Comparison of ENCODE assay signal across 1 cellular context in the genomic region with DNA sequence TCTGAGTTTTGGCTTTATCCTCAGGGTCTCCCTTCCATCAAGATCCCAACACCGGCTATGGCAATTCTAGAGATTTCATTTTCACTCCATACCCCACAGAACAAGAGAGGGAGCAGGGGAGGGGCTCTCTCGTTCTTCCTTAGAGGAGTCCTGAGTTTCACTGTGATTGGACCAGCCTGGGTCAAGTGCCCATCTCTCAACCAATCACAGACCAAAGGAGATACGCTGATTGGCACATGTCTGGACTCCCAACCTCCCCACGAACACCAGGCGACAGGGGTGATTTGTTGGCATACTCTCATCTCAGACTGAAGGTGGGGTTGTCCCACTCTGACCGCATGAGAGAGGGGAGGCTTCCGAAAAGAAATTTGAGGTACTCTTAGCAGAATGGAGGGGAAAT.
TF ChIP-seq lines count a peak whose summit lies in the region.

No MANE protein-coding gene starts in this region.

TF ChIP-seq in A549, 52 proteins besides CTCF, POLR2A, EP300 and RAD21 (continued from another document):
- TF ChIP-seq, protein P1, sequence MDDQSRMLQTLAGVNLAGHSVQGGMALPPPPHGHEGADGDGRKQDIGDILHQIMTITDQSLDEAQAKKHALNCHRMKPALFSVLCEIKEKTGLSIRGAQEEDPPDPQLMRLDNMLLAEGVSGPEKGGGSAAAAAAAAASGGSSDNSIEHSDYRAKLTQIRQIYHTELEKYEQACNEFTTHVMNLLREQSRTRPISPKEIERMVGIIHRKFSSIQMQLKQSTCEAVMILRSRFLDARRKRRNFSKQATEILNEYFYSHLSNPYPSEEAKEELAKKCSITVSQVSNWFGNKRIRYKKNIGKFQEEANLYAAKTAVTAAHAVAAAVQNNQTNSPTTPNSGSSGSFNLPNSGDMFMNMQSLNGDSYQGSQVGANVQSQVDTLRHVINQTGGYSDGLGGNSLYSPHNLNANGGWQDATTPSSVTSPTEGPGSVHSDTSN (IDR thresholded peaks at IDR 0.05), result no peak
- no peak for TF ChIP-seq FOXS1 (CRISPR knock-in tag; IDR thresholded peaks at IDR 0.05)
- TF ChIP-seq TP53 (CRISPR knock-in tag; IDR thresholded peaks at IDR 0.05), result no peak
- TF ChIP-seq ZFP36 (IDR thresholded peaks at IDR 0.05; ENCODE audit: borderline replicate concordance, partially characterized antibody), result no peak
- TF ChIP-seq CBX2 (IDR thresholded peaks at IDR 0.05; ENCODE audit: borderline replicate concordance, low read depth), result no peak
- no peak for TF ChIP-seq NR3C1 (IDR thresholded peaks at IDR 0.05)
- TF ChIP-seq, protein P2, sequence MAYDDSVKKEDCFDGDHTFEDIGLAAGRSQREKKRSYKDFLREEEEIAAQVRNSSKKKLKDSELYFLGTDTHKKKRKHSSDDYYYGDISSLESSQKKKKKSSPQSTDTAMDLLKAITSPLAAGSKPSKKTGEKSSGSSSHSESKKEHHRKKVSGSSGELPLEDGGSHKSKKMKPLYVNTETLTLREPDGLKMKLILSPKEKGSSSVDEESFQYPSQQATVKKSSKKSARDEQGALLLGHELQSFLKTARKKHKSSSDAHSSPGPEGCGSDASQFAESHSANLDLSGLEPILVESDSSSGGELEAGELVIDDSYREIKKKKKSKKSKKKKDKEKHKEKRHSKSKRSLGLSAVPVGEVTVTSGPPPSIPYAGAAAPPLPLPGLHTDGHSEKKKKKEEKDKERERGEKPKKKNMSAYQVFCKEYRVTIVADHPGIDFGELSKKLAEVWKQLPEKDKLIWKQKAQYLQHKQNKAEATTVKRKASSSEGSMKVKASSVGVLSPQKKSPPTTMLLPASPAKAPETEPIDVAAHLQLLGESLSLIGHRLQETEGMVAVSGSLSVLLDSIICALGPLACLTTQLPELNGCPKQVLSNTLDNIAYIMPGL (CRISPR knock-in tag; IDR thresholded peaks at IDR 0.05; ENCODE audit: borderline replicate concordance), result no peak
